Comparison of ENCODE assay signal across 12 cellular contexts in the genomic region with DNA sequence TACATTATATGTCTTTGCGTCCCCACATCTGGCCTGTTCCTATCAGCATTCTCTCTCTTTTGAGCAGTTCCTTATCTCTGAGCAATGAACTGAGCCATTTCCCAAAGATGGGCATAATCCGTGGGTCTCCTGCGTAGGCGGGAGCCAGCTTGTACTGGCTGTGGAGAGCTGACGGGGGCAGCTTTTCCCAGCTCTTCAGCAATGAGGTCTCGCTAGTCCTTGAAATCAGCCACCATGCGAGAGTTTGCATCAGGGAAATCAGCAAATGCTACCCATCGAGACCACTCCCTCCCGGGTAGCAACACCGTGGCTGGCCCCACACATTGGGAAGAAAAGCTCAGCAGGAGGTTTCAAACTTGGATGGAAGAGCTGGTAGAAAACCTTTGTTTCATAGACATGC. TPM values are rescaled to one million over a fixed set of nuclear protein-coding genes. Genes with fewer than 3 reads are reported as not detected.
DNase-seq lines count a peak whose midpoint lies in the region; TF ChIP-seq lines count a peak whose summit lies in the region.
"Had no signal": no experiment of that assay in that cellular context is flagged by ENCODE, and none has a peak within 500 bp of the region (broad histone marks: within the 10 kb centered on the region; RNA-seq: fewer than 3 reads in every experiment).

No MANE protein-coding gene starts in this region.

- CTCF ChIA-PET in HEK293 (lab: Yijun Ruan, JAX): interaction anchor here (0.6 to 2.7 kb wide), 30 partner anchors 9 to 1135 kb away, joined by 3 to 24 read pairs (median 3); no protein-coding TSS in a partner anchor

- H3K4me1 ChIP-seq in ACC112 (ENCODE audit: control insufficient read depth, insufficient read depth, low read length, unreplicated experiment) (peaks cover 3% of the 10 kb centered on the region), HEK293 (ENCODE audit: control insufficient read depth, insufficient read depth, low read length) (no peaks in the 10 kb centered on the region), ascending aorta (peaks cover 3 to 26% of the 10 kb centered on the region in 2 donors)

- TF ChIP-seq CTCF in HEK293 (tag by site-specific recombination; IDR thresholded peaks at IDR 0.05) (no peak), ascending aorta (IDR thresholded peaks at IDR 0.05) (no peak), WERI-Rb-1 (IDR thresholded peaks at IDR 0.05; ENCODE audit: low read depth, low read length) (no peak), GM13976 (IDR thresholded peaks at IDR 0.05; ENCODE audit: borderline replicate concordance, control extremely low read depth, extremely low read depth, insufficient read depth, missing control alignments) (no peak)

- no peaks in the 10 kb centered on the region for H3K79me2 ChIP-seq in ACC112 (ENCODE audit: control insufficient read depth, insufficient read depth, low read length, unreplicated experiment)

- H3K4me3 ChIP-seq in ACC112 (ENCODE audit: low read depth, low read length) (no peak overlapping the region), HEK293 (ENCODE audit: low read depth, low read length) (no peak overlapping the region), ascending aorta (peak overlapping the region; percentile 32 to 58), WERI-Rb-1 (ENCODE audit: low read depth, low read length) (no peak overlapping the region)

- DNase-seq in ascending aorta (ENCODE audit: low spot score in 2 of 2) (no peak), islet precursor cell (peak; percentile 45), WERI-Rb-1 (no peak), SIG-M5 (lab: John Stamatoyannopoulos, UW) (no peak), GM13976 (ENCODE audit: low spot score) (no peak), GM03348 (ENCODE audit: low spot score) (no peak)
- DNase-seq: activated CD8-positive, alpha-beta memory T cell treated with anti-CD3 and anti-CD28 coated beads for 24 hours; left cardiac atrium had no signal

- in situ Hi-C loops in GM13976 (cut with MboI; ENCODE audit: low sequenced_read_pairs, unreplicated experiment): no loop called here

- H3K27ac ChIP-seq in ACC112 (ENCODE audit: low read depth, low read length) (no peak overlapping the region), HEK293 (ENCODE audit: extremely low read depth, low read depth, low read length) (no peak overlapping the region), ascending aorta (peak overlapping the region; percentile 36 to 54), WERI-Rb-1 (no peak overlapping the region)

- H3K27me3 ChIP-seq in ACC112 (ENCODE audit: insufficient read depth, low read length) (no peaks in the 10 kb centered on the region), ascending aorta (no peaks in the 10 kb centered on the region), WERI-Rb-1 (ENCODE audit: insufficient read depth, low read depth, severe bottlenecking) (no peaks in the 10 kb centered on the region)

- POLR2A ChIA-PET in HEK293 (lab: Yijun Ruan, JAX): no interaction called here

- H2AFZ ChIP-seq in ACC112 (ENCODE audit: low read length, unreplicated experiment): peak overlapping the region; percentile 43

- intact Hi-C loops in ascending aorta (cut with DNase I): no loop called here

- H3K36me3 ChIP-seq in ACC112 (ENCODE audit: insufficient read depth, low read length): no peaks in the 10 kb centered on the region
- H3K36me3 ChIP-seq in HEK293 (ENCODE audit: control insufficient read depth in 2 of 2, insufficient read depth in 1 of 2, low read length in 2 of 2): no peaks in the 10 kb centered on the region
- H3K36me3 ChIP-seq in ascending aorta: no peaks in the 10 kb centered on the region
- H3K36me3 ChIP-seq in WERI-Rb-1: no peaks in the 10 kb centered on the region

- H3K9me3 ChIP-seq in HEK293 (ENCODE audit: control insufficient read depth, insufficient read depth, low read depth, low read length) (no peaks in the 10 kb centered on the region), ascending aorta (no peaks in the 10 kb centered on the region), WERI-Rb-1 (ENCODE audit: severe bottlenecking) (no peaks in the 10 kb centered on the region)

TF ChIP-seq in HEK293, 187 proteins besides CTCF, POLR2A, EP300 and RAD21:
- TF ChIP-seq ZNF639 (tag by site-specific recombination; IDR thresholded peaks at IDR 0.05): no peak
- peak; percentile 15; the same call in 1 of the 2 replicates for TF ChIP-seq EGR2 (tag by site-specific recombination; IDR thresholded peaks at IDR 0.05; ENCODE audit: low read depth)
- no peak for TF ChIP-seq TSHZ1 (tag by site-specific recombination; IDR thresholded peaks at IDR 0.05; ENCODE audit: borderline replicate concordance)
- TF ChIP-seq GLIS2 (tag by site-specific recombination; IDR thresholded peaks at IDR 0.05): no peak
- TF ChIP-seq ZNF658 (tag by site-specific recombination; IDR thresholded peaks at IDR 0.05): no peak
- TF ChIP-seq ZFHX2 (tag by site-specific recombination; conservative IDR thresholded peaks at IDR 0.05): 0 out of 2 replicates have a peak, but pooled peaks have one; percentile 39

RNA-seq across cellular contexts. Expression of gene FAM180A, which starts 51.9 kb away (rescaled TPM):
- 121 TPM for total RNA-seq in ascending aorta
- total RNA-seq: frontal cortex, SK-MEL-5 had no signal

Comparison
In these comparisons a context has a peak if more than half of its experiments do, and no peak if none do; other contexts are left out.
1. H3K27ac ChIP-seq: peak in ascending aorta (2 of 2); none in ACC112 (single experiment), HEK293 (single experiment) and WERI-Rb-1 (single experiment).
2. H3K4me3 ChIP-seq: peak in ascending aorta (2 of 2); none in ACC112 (single experiment), HEK293 (single experiment) and WERI-Rb-1 (single experiment).